In genomic region chr7:2168612-2169312, GRCh38 we compare ENCODE assay signal across 1 cellular context.
A peak's percentile ranks its signal among the peaks of the same experiment; 100 is the strongest.
TF ChIP-seq lines count a peak whose summit lies in the region.

No MANE protein-coding gene starts in this region.

TF ChIP-seq in HepG2, 621 proteins besides CTCF, POLR2A, EP300 and RAD21 (continued from another document):
- TF ChIP-seq ZNF687 (CRISPR knock-in tag; IDR thresholded peaks at IDR 0.05), result peak; percentile 50
- TF ChIP-seq ATF2 (CRISPR knock-in tag; IDR thresholded peaks at IDR 0.05), result no peak
